Comparison of ENCODE assay signal across 9 cellular contexts in genomic region chr20:2237059-2237458, GRCh38. TPM values are rescaled to one million over a fixed set of nuclear protein-coding genes. Genes with fewer than 3 reads are reported as not detected.
DNase-seq lines count a peak whose midpoint lies in the region; ATAC-seq and TF ChIP-seq lines count a peak whose summit lies in the region.
"Had no signal": no experiment of that assay in that cellular context is flagged by ENCODE, and none has a peak within 500 bp of the region (broad histone marks: within the 10 kb centered on the region; RNA-seq: fewer than 3 reads in every experiment).

No MANE protein-coding gene starts in this region.

- WGBS in smooth muscle cell (ENCODE audit: low lambda C conversion rate), result 16% methylated on average over 11 of the region's 11 CpGs

- intact Hi-C loops in CD8-positive, alpha-beta T cell (cut with DNase I, micrococcal nuclease), result no loop called here

- H3K9me3 ChIP-seq in smooth muscle cell (replicated peaks; ENCODE audit: low read depth), result no peaks in the 10 kb centered on the region
- H3K9me3 ChIP-seq in CD8-positive, alpha-beta T cell (ENCODE audit: low read length), result no peaks in the 10 kb centered on the region

- peaks cover 28% of the 10 kb centered on the region for H3K4me1 Mint-ChIP-seq in WTC11
- H3K4me1 Mint-ChIP-seq in activated naive CD8-positive, alpha-beta T cell treated with anti-CD3 and anti-CD28 coated beads, Interleukin-2, amount 50 U/mL, for 24 hours, result no peaks in the 10 kb centered on the region
- H3K4me1 Mint-ChIP-seq in CD8-positive, alpha-beta T cell (ENCODE audit: low read depth), result no peaks in the 10 kb centered on the region

- H3K27ac Mint-ChIP-seq in WTC11, result no peak overlapping the region
- no peak overlapping the region for H3K27ac Mint-ChIP-seq in activated naive CD8-positive, alpha-beta T cell treated with anti-CD3 and anti-CD28 coated beads, Interleukin-2, amount 50 U/mL, for 24 hours
- H3K27ac Mint-ChIP-seq in CD8-positive, alpha-beta T cell, result no peak overlapping the region

- no peak overlapping the region for H3K4me3 ChIP-seq in smooth muscle cell
- H3K4me3 ChIP-seq in CD8-positive, alpha-beta T cell (ENCODE audit: low read depth, low read length), result no peak overlapping the region

- H3K9ac ChIP-seq in smooth muscle cell (ENCODE audit: low read depth), result no peak overlapping the region

- no peaks in the 10 kb centered on the region for H3K27me3 ChIP-seq in smooth muscle cell (ENCODE audit: low read depth)
- no peaks in the 10 kb centered on the region for H3K27me3 ChIP-seq in CD8-positive, alpha-beta T cell (ENCODE audit: insufficient read depth, low read length)

- H3F3A ChIP-seq in smooth muscle cell (ENCODE audit: low read depth), result peaks cover 18% of the 10 kb centered on the region

- no peaks in the 10 kb centered on the region for H3K9me3 Mint-ChIP-seq in WTC11
- no peaks in the 10 kb centered on the region for H3K9me3 Mint-ChIP-seq in activated naive CD8-positive, alpha-beta T cell treated with anti-CD3 and anti-CD28 coated beads, Interleukin-2, amount 50 U/mL, for 24 hours
- no peaks in the 10 kb centered on the region for H3K9me3 Mint-ChIP-seq in CD8-positive, alpha-beta T cell

- H3K4me2 ChIP-seq in smooth muscle cell, result peak overlapping the region; percentile 62

- POLR2A ChIA-PET in WTC11 (lab: Charles Lee), result no interaction called here
- POLR2A ChIA-PET in CD8-positive, alpha-beta T cell (lab: Charles Lee), result no interaction called here

- no peaks in the 10 kb centered on the region for H3K36me3 Mint-ChIP-seq in WTC11
- H3K36me3 Mint-ChIP-seq in activated naive CD8-positive, alpha-beta T cell treated with anti-CD3 and anti-CD28 coated beads, Interleukin-2, amount 50 U/mL, for 24 hours (ENCODE audit: low read depth), result no peaks in the 10 kb centered on the region
- no peaks in the 10 kb centered on the region for H3K36me3 Mint-ChIP-seq in CD8-positive, alpha-beta T cell

- peak overlapping the region; percentile 15 for H2AFZ ChIP-seq in smooth muscle cell (ENCODE audit: low read depth)

- no peaks in the 10 kb centered on the region for H3K27me3 Mint-ChIP-seq in WTC11 (ENCODE audit: low read depth)
- no peaks in the 10 kb centered on the region for H3K27me3 Mint-ChIP-seq in activated naive CD8-positive, alpha-beta T cell treated with anti-CD3 and anti-CD28 coated beads, Interleukin-2, amount 50 U/mL, for 24 hours
- H3K27me3 Mint-ChIP-seq in CD8-positive, alpha-beta T cell (ENCODE audit: low read depth), result no peaks in the 10 kb centered on the region

- H3K27ac ChIP-seq in smooth muscle cell (ENCODE audit: low read depth), result peak overlapping the region; percentile 91
- no peak overlapping the region for H3K27ac ChIP-seq in CD8-positive, alpha-beta T cell (ENCODE audit: low read depth, low read length)

- H3K4me3 Mint-ChIP-seq in WTC11, result no peak overlapping the region
- no peak overlapping the region for H3K4me3 Mint-ChIP-seq in activated naive CD8-positive, alpha-beta T cell treated with anti-CD3 and anti-CD28 coated beads, Interleukin-2, amount 50 U/mL, for 24 hours
- no peak overlapping the region for H3K4me3 Mint-ChIP-seq in CD8-positive, alpha-beta T cell

- H3K36me3 ChIP-seq in smooth muscle cell (ENCODE audit: low read depth), result no peaks in the 10 kb centered on the region
- no peaks in the 10 kb centered on the region for H3K36me3 ChIP-seq in CD8-positive, alpha-beta T cell (ENCODE audit: insufficient read depth, low read length)

- CTCF ChIA-PET in WTC11 (lab: Charles Lee), result interaction anchor here (0.6 to 5.3 kb wide), 16 partner anchors 9 to 215 kb away, joined by 3 to 31 read pairs (median 4); no protein-coding TSS in a partner anchor
- CTCF ChIA-PET in CD8-positive, alpha-beta T cell (lab: Charles Lee), result interaction anchor here (1.1 kb wide), 1 partner anchor 18 kb away, joined by 3 read pairs; no protein-coding TSS in a partner anchor

- H3K4me1 ChIP-seq in smooth muscle cell (ENCODE audit: low read depth), result peaks cover 10% of the 10 kb centered on the region
- no peaks in the 10 kb centered on the region for H3K4me1 ChIP-seq in CD8-positive, alpha-beta T cell (ENCODE audit: insufficient read depth, low read length)

- TF ChIP-seq CTCF in WTC11 (IDR thresholded peaks at IDR 0.05) (no peak), smooth muscle cell (IDR thresholded peaks at IDR 0.05; ENCODE audit: borderline replicate concordance, insufficient read depth, poor library complexity, severe bottlenecking) (no peak)
- TF ChIP-seq CTCF in CD8-positive, alpha-beta T cell (IDR thresholded peaks at IDR 0.05), result no peak

- DNase-seq in HK-2 (ENCODE audit: unreplicated experiment) (peak; percentile 87), WTC11 (ENCODE audit: low spot score) (peak; percentile 18), hepatic stellate cell (ENCODE audit: low spot score) (peak; percentile 88), smooth muscle cell (lab: John Stamatoyannopoulos, UW; ENCODE audit: unreplicated experiment) (peak; percentile 45), AML-193 (lab: John Stamatoyannopoulos, UW) (no peak), ureter (ENCODE audit: low spot score) (no peak)
- DNase-seq in activated naive CD8-positive, alpha-beta T cell treated with anti-CD3 and anti-CD28 coated beads, Interleukin-2, amount 50 U/mL, for 24 hours, result no peak
- no peak for DNase-seq in CD8-positive, alpha-beta T cell

- H3K79me2 ChIP-seq in smooth muscle cell (ENCODE audit: low read depth), result no peaks in the 10 kb centered on the region

- ATAC-seq in WTC11, result peak; percentile 32; the same call in 1 of the 2 replicates
- ATAC-seq in activated naive CD8-positive, alpha-beta T cell treated with anti-CD3 and anti-CD28 coated beads, Interleukin-2, amount 50 U/mL, for 24 hours, result no peak
- no peak for ATAC-seq in CD8-positive, alpha-beta T cell

- no peaks in the 10 kb centered on the region for H4K20me1 ChIP-seq in smooth muscle cell (ENCODE audit: low read depth)

TF ChIP-seq in WTC11, 78 proteins besides CTCF, POLR2A, EP300 and RAD21 (continues in another document):
- no peak for TF ChIP-seq ZNF263 (CRISPR knock-in tag; IDR thresholded peaks at IDR 0.05; ENCODE audit: low read depth)
- no peak for TF ChIP-seq RELA (CRISPR knock-in tag; IDR thresholded peaks at IDR 0.05; ENCODE audit: borderline replicate concordance)
- TF ChIP-seq ETV6 (CRISPR knock-in tag; IDR thresholded peaks at IDR 0.05), result no peak
- TF ChIP-seq ATF3 (CRISPR knock-in tag; conservative IDR thresholded peaks at IDR 0.05), result no peak
- no peak for TF ChIP-seq HMGA2 (CRISPR knock-in tag; IDR thresholded peaks at IDR 0.05)
- TF ChIP-seq ZBTB43 (CRISPR knock-in tag; IDR thresholded peaks at IDR 0.05), result no peak
- no peak for TF ChIP-seq SOX15 (CRISPR knock-in tag; IDR thresholded peaks at IDR 0.05)
- TF ChIP-seq ESRRA (CRISPR knock-in tag; IDR thresholded peaks at IDR 0.05; ENCODE audit: borderline replicate concordance), result no peak
- no peak for TF ChIP-seq ZNF512 (CRISPR knock-in tag; IDR thresholded peaks at IDR 0.05; ENCODE audit: borderline replicate concordance)
- no peak for TF ChIP-seq JUN (CRISPR knock-in tag; IDR thresholded peaks at IDR 0.05)
- TF ChIP-seq E2F5 (CRISPR knock-in tag; IDR thresholded peaks at IDR 0.05), result no peak
- no peak for TF ChIP-seq ZNF232 (CRISPR knock-in tag; IDR thresholded peaks at IDR 0.05)
- no peak for TF ChIP-seq USF2 (CRISPR knock-in tag; IDR thresholded peaks at IDR 0.05)
- no peak for TF ChIP-seq GRHL2 (CRISPR knock-in tag; IDR thresholded peaks at IDR 0.05; ENCODE audit: insufficient replicate concordance, severe bottlenecking)

RNA-seq across cellular contexts. Expression of gene TGM3, which starts 58.7 kb away (rescaled TPM):
- total RNA-seq in WTC11 (2021), result 0.07 to 0.11 TPM in 2 of 3 replicates, not detected in the other
- total RNA-seq in smooth muscle cell, result 0.31 and 0.54 TPM in 2 replicates
- polyA plus RNA-seq in smooth muscle cell, result 0.43 TPM in 1 of 2 replicates, not detected in the other
- not detected for total RNA-seq in CD8-positive, alpha-beta T cell
- not detected for total RNA-seq in ureter
- total RNA-seq: dermis microvascular lymphatic vessel endothelial cell had no signal

Comparison
In these comparisons a context has a peak if more than half of its experiments do, and no peak if none do; other contexts are left out.
1. DNase-seq: peak in HK-2 (single experiment), WTC11 (single experiment), hepatic stellate cell (single experiment) and smooth muscle cell (single experiment); none in activated naive CD8-positive, alpha-beta T cell treated with anti-CD3 and anti-CD28 coated beads, Interleukin-2, amount 50 U/mL, for 24 hours (single experiment), AML-193 (0 of 2), CD8-positive, alpha-beta T cell (0 of 7) and ureter (single experiment).